In the genomic region with DNA sequence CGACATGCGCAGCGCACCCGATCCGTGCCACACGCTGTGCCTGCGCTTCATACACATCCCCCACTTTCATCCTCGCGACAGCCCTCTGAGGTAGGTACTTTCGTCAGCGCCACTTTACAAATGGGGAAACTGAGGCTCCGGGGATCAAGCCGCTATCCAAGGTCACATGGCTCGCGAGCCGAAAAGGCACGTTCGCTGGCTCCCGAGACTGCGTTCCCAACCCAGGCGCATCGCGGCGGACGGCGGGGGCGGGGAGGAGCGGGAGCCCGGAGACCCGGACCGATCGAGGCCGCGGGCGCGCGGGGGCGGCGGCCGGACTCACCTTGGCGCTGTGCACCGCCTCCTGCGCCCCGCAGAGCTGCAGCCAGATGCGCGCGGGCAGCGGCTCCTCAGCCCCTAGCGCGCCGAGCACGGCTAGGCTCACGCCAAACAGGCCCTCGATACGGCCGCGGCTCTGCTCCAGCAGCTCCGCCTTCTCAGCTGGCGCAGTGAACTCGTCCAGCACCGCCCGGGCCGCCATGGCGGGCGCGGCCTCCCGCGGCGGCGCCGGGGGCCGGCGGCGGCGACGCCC, we compare ENCODE assay signal across 8 cellular contexts. TPM values are rescaled to one million over a fixed set of nuclear protein-coding genes. Genes with fewer than 3 reads are reported as not detected.
DNase-seq lines count a peak whose midpoint lies in the region; ATAC-seq and TF ChIP-seq lines count a peak whose summit lies in the region.

No MANE protein-coding gene starts in this region.

- H3K4me3 ChIP-seq in esophagus muscularis mucosa: peak overlapping the region; percentile 78 to 98 (median 90)
- peak overlapping the region; percentile 66 for H3K4me3 ChIP-seq in naive thymus-derived CD4-positive, alpha-beta T cell (ENCODE audit: low read length)
- peak overlapping the region; percentile 63 to 68 for H3K4me3 ChIP-seq in uterus

- TF ChIP-seq POLR2A in esophagus muscularis mucosa (IDR thresholded peaks at IDR 0.05; ENCODE audit: low read depth) (no peak), uterus (IDR thresholded peaks at IDR 0.05) (no peak)

- peak; percentile 4 for DNase-seq in NCI-H2029 (lab: John Stamatoyannopoulos, UW)
- no peak for DNase-seq in NCI-H2029 treated with DMSO at 0.1 percent for 48 hours (lab: John Stamatoyannopoulos, UW)
- peak; percentile 21 for DNase-seq in NCI-H1694 (lab: John Stamatoyannopoulos, UW)
- DNase-seq in activated CD8-positive, alpha-beta T cell treated with anti-CD3 and anti-CD28 coated beads for 36 hours: peak; percentile 73
- DNase-seq in esophagus muscularis mucosa (ENCODE audit: extremely low spot score): no peak
- DNase-seq in naive thymus-derived CD4-positive, alpha-beta T cell: peak in 5 of 9 donors; percentile 35 to 50 (median 47)
- DNase-seq in uterus: peak in 1 of 2 donors; percentile 53

- H3K27ac ChIP-seq in esophagus muscularis mucosa (replicated peaks in 1 of 4) (peak overlapping the region; percentile 88 to 95 (median 94)), uterus (peak overlapping the region; percentile 87 to 89)
- H3K27ac ChIP-seq in naive thymus-derived CD4-positive, alpha-beta T cell (ENCODE audit: low read depth, low read length): peak overlapping the region; percentile 94

- no peaks in the 10 kb centered on the region for H3K9me3 ChIP-seq in esophagus muscularis mucosa
- H3K9me3 ChIP-seq in naive thymus-derived CD4-positive, alpha-beta T cell (ENCODE audit: control insufficient read depth in 2 of 3, low read length in 3 of 3): no peaks in the 10 kb centered on the region
- no peaks in the 10 kb centered on the region for H3K9me3 ChIP-seq in uterus

- H3K36me3 Mint-ChIP-seq in activated CD8-positive, alpha-beta T cell treated with anti-CD3 and anti-CD28 coated beads for 36 hours (ENCODE audit: low read depth): peaks cover 9% of the 10 kb centered on the region
- peaks cover 4 to 8% (median 5%) of the 10 kb centered on the region in 5 donors for H3K36me3 Mint-ChIP-seq in naive thymus-derived CD4-positive, alpha-beta T cell

- H3K4me3 Mint-ChIP-seq in activated CD8-positive, alpha-beta T cell treated with anti-CD3 and anti-CD28 coated beads for 36 hours: no peak overlapping the region
- H3K4me3 Mint-ChIP-seq in naive thymus-derived CD4-positive, alpha-beta T cell: peak overlapping the region in 4 of 10 donors; percentile 24 to 95 (median 56)

- peaks cover 40% of the 10 kb centered on the region for H3K4me1 Mint-ChIP-seq in activated CD8-positive, alpha-beta T cell treated with anti-CD3 and anti-CD28 coated beads for 36 hours (ENCODE audit: low read depth)
- H3K4me1 Mint-ChIP-seq in naive thymus-derived CD4-positive, alpha-beta T cell: peaks cover 23 to 49% (median 42%) of the 10 kb centered on the region in 7 donors

- intact Hi-C loops in activated CD8-positive, alpha-beta T cell treated with anti-CD3 and anti-CD28 coated beads for 36 hours (cut with micrococcal nuclease): loop anchor here (2.0 to 10.0 kb wide), 4 partner anchors 13 to 242 kb away; no protein-coding TSS in a partner anchor
- intact Hi-C loops in esophagus muscularis mucosa (cut with DNase I) (loop anchor here (10.0 kb wide), 1 partner anchor 55 kb away; no protein-coding TSS in a partner anchor), uterus (cut with DNase I; ENCODE audit: low total_unique reads) (no loop called here)
- intact Hi-C loops in naive thymus-derived CD4-positive, alpha-beta T cell (cut with micrococcal nuclease): loop anchor here (1.0 to 10.0 kb wide), 11 partner anchors 13 to 1922 kb away; a partner anchor contains a TSS

- H3K4me1 ChIP-seq in esophagus muscularis mucosa: peaks cover 55 to 71% (median 59%) of the 10 kb centered on the region in 4 donors
- H3K4me1 ChIP-seq in naive thymus-derived CD4-positive, alpha-beta T cell (ENCODE audit: control insufficient read depth in 2 of 2, insufficient read depth in 2 of 2, low read length in 2 of 2): peaks cover 63 to 76% of the 10 kb centered on the region in 2 donors
- peaks cover 7 to 18% of the 10 kb centered on the region in 2 donors for H3K4me1 ChIP-seq in uterus

- ATAC-seq in HG02678 (IDR thresholded peaks at IDR 0.05; ENCODE audit: unreplicated experiment): peak; percentile 41
- peak; percentile 34 for ATAC-seq in activated CD8-positive, alpha-beta T cell treated with anti-CD3 and anti-CD28 coated beads for 36 hours
- ATAC-seq in naive thymus-derived CD4-positive, alpha-beta T cell: peak; percentile 39

- peak overlapping the region; percentile 95 for H3K27ac Mint-ChIP-seq in activated CD8-positive, alpha-beta T cell treated with anti-CD3 and anti-CD28 coated beads for 36 hours
- H3K27ac Mint-ChIP-seq in naive thymus-derived CD4-positive, alpha-beta T cell: peak overlapping the region in 7 of 9 donors; percentile 88 to 96 (median 94)

- no peak for TF ChIP-seq CTCF in activated CD8-positive, alpha-beta T cell treated with anti-CD3 and anti-CD28 coated beads for 36 hours (IDR thresholded peaks at IDR 0.05)
- TF ChIP-seq CTCF in esophagus muscularis mucosa (IDR thresholded peaks at IDR 0.05): no peak
- no peak for TF ChIP-seq CTCF in uterus (IDR thresholded peaks at IDR 0.05)

- no peaks in the 10 kb centered on the region for H3K27me3 Mint-ChIP-seq in activated CD8-positive, alpha-beta T cell treated with anti-CD3 and anti-CD28 coated beads for 36 hours
- no peaks in the 10 kb centered on the region for H3K27me3 Mint-ChIP-seq in naive thymus-derived CD4-positive, alpha-beta T cell

- H3K27me3 ChIP-seq in esophagus muscularis mucosa (no peaks in the 10 kb centered on the region), uterus (no peaks in the 10 kb centered on the region)
- H3K27me3 ChIP-seq in naive thymus-derived CD4-positive, alpha-beta T cell (ENCODE audit: control insufficient read depth in 2 of 2, insufficient read depth in 2 of 2, low read length in 2 of 2): no peaks in the 10 kb centered on the region

- TF ChIP-seq EP300 in esophagus muscularis mucosa (IDR thresholded peaks at IDR 0.05): no peak

- CTCF ChIA-PET in activated CD8-positive, alpha-beta T cell treated with anti-CD3 and anti-CD28 coated beads for 36 hours (lab: Charles Lee): interaction anchor here (6.6 kb wide), 1 partner anchor 14 kb away, joined by 71 read pairs; no protein-coding TSS in a partner anchor
- CTCF ChIA-PET in naive thymus-derived CD4-positive, alpha-beta T cell (lab: Charles Lee): interaction anchor here (0.5 to 6.6 kb wide), 2 partner anchors 13 to 242 kb away, joined by 3 to 56 read pairs; no protein-coding TSS in a partner anchor

- H3K36me3 ChIP-seq in esophagus muscularis mucosa (no peaks in the 10 kb centered on the region), uterus (no peaks in the 10 kb centered on the region)
- H3K36me3 ChIP-seq in naive thymus-derived CD4-positive, alpha-beta T cell (ENCODE audit: control insufficient read depth in 2 of 3, insufficient read depth in 3 of 3, low read length in 3 of 3): peaks cover 0 to 4% (median 0%) of the 10 kb centered on the region in 3 experiments

- POLR2A ChIA-PET in activated CD8-positive, alpha-beta T cell treated with anti-CD3 and anti-CD28 coated beads for 36 hours (lab: Charles Lee): interaction anchor here (1.0 to 1.4 kb wide), 5 partner anchors 9 to 256 kb away, joined by 3 to 7 read pairs (median 3); no protein-coding TSS in a partner anchor
- POLR2A ChIA-PET in naive thymus-derived CD4-positive, alpha-beta T cell (lab: Charles Lee): interaction anchor here (0.8 to 5.7 kb wide), 10 partner anchors 8 to 1636 kb away, joined by 3 to 78 read pairs (median 4); a partner anchor contains a TSS

- WGBS in esophagus muscularis mucosa: 0% methylated on average over 21 of the region's 76 CpGs

- H3K9me3 Mint-ChIP-seq in activated CD8-positive, alpha-beta T cell treated with anti-CD3 and anti-CD28 coated beads for 36 hours: no peaks in the 10 kb centered on the region
- H3K9me3 Mint-ChIP-seq in naive thymus-derived CD4-positive, alpha-beta T cell: peaks cover 0 to 7% (median 4%) of the 10 kb centered on the region in 11 donors

RNA-seq across cellular contexts. Expression of a gene that starts 0.4 kb away (rescaled TPM):
- 10 to 100 TPM; 39.5 to 40.5 TPM for total RNA-seq in activated CD8-positive, alpha-beta T cell treated with anti-CD3 and anti-CD28 coated beads for 36 hours
- total RNA-seq in esophagus muscularis mucosa: 10 to 100 TPM; 18.3 to 25.9 (median 20.0) TPM
- 10 to 100 TPM; 51.5 to 86.0 (median 57.6) TPM for total RNA-seq in naive thymus-derived CD4-positive, alpha-beta T cell
- 10 to 100 TPM; 32.7 to 42.2 TPM for polyA plus RNA-seq in naive thymus-derived CD4-positive, alpha-beta T cell
- total RNA-seq in uterus: 10 to 100 TPM; 13.3 to 54.5 (median 44.3) TPM

Comparison
In these comparisons a context has a peak if more than half of its experiments do, and no peak if none do; other contexts are left out.
1. DNase-seq: peak in NCI-H2029 (single experiment), NCI-H1694 (single experiment), activated CD8-positive, alpha-beta T cell treated with anti-CD3 and anti-CD28 coated beads for 36 hours (single experiment) and naive thymus-derived CD4-positive, alpha-beta T cell (5 of 9); none in NCI-H2029 treated with DMSO at 0.1 percent for 48 hours (single experiment) and esophagus muscularis mucosa (single experiment).
2. Peak in every context shown above with its lines, with median percentiles within 50 percentile points of each other: ATAC-seq, H3K27ac ChIP-seq and H3K4me3 ChIP-seq.